Comparison of ENCODE assay signal across 23 cellular contexts in genomic region chr16:65308506-65308905, GRCh38.
"Had no signal": no experiment of that assay in that cellular context is flagged by ENCODE, and none has a peak within 500 bp of the region (broad histone marks: within the 10 kb centered on the region; RNA-seq: fewer than 3 reads in every experiment).

No MANE protein-coding gene starts in this region.

- H3K27ac ChIP-seq: brain microvascular endothelial cell had no signal

- ATAC-seq: activated CD8-positive, alpha-beta memory T cell treated with anti-CD3 and anti-CD28 coated beads, Interleukin-2, amount 10 ng/mL, durations not matched to agents 7 days and 5 days; activated CD8-positive, alpha-beta T cell treated with anti-CD3 and anti-CD28 coated beads, Interleukin-2, amount 10 ng/mL, durations not matched to agents 7 days and 5 days; activated T-helper 17 cell treated with anti-CD3 and anti-CD28 coated beads, Interleukin-2, amount 50 U/mL, for 72 hours; K562; PC-3; T-helper 17 cell; WTC11 had no signal

- DNase-seq: activated CD4-positive, alpha-beta T cell treated with anti-CD3 and anti-CD28 coated beads for 48 hours; activated CD4-positive, alpha-beta T cell treated with anti-CD3 and anti-CD28 coated beads, Interleukin-2, amount 50 U/mL, for 4 hours; activated CD4-positive, CD25-positive, alpha-beta regulatory T cell treated with anti-CD3 and anti-CD28 coated beads, Interleukin-2, amount 50 U/mL, for 72 hours; activated CD8-positive, alpha-beta memory T cell treated with anti-CD3 and anti-CD28 coated beads, Interleukin-2, amount 10 ng/mL, durations not matched to agents 7 days and 5 days; activated CD8-positive, alpha-beta T cell treated with anti-CD3 and anti-CD28 coated beads, Interleukin-2, amount 10 ng/mL, durations not matched to agents 7 days and 5 days; activated gamma-delta T cell; activated naive CD4-positive, alpha-beta T cell treated with anti-CD3 and anti-CD28 coated beads for 36 hours; activated T-cell treated with anti-CD3 and anti-CD28 coated beads, Interleukin-2, amount 50 U/mL, for 48 hours; brain microvascular endothelial cell; caudate nucleus; Karpas-422; MM.1S; NCI-H1105; NCI-H1436; NCI-H2029 treated with DMSO at 0.1 percent for 48 hours; NCI-H524; PC-3; SHP77; T-helper 17 cell; T-helper 9 cell had no signal

- H3K27me3 ChIP-seq: brain microvascular endothelial cell had no signal

- H3K36me3 ChIP-seq: brain microvascular endothelial cell had no signal

- H3K4me3 ChIP-seq: K562 had no signal
